Comparison of ENCODE assay signal across 11 cellular contexts in genomic region chr1:24925082-24925779, GRCh38. TPM values are rescaled to one million over a fixed set of nuclear protein-coding genes. Genes with fewer than 3 reads are reported as not detected.
DNase-seq lines count a peak whose midpoint lies in the region; ATAC-seq and TF ChIP-seq lines count a peak whose summit lies in the region.
"Had no signal": no experiment of that assay in that cellular context is flagged by ENCODE, and none has a peak within 500 bp of the region (broad histone marks: within the 10 kb centered on the region; RNA-seq: fewer than 3 reads in every experiment).

No MANE protein-coding gene starts in this region.

- H2AFZ ChIP-seq in DND-41 (ENCODE audit: low read depth, low read length) = no peak overlapping the region

- peak; percentile 67 for DNase-seq in DND-41
- peak; percentile 52 for DNase-seq in activated B cell treated with CpG ODN at 0.5 μM for 24 hours
- peak; percentile 86 for DNase-seq in activated gamma-delta T cell treated with anti-CD3 and anti-CD28 coated beads, Interleukin-2, amount 50 U/mL, for 16 hours (ENCODE audit: low read depth)
- peak; percentile 80 for DNase-seq in stimulated activated CD4-positive, alpha-beta T cell treated with anti-CD3 and anti-CD28 coated beads, Interleukin-1b, Interleukin-23, amount 100 ng/mL, for 48 hours
- DNase-seq in nucleus accumbens (lab: John Stamatoyannopoulos, UW) = no peak
- DNase-seq in SKM-1 treated with dmso at 0.1 percent for 144 hours (lab: John Stamatoyannopoulos, UW; ENCODE audit: unreplicated experiment) = no peak
- no peak for DNase-seq in Right ventricle myocardium inferior (ENCODE audit: missing footprints)
- DNase-seq: NCI-H446 had no signal

- intact Hi-C loops in activated B cell treated with CpG ODN at 0.5 μM for 24 hours (cut with micrococcal nuclease) (loop anchor here (5.0 to 10.0 kb wide), 4 partner anchors 222 to 730 kb away; partner anchors contain the start of genes RCAN3 and SYF2), Right ventricle myocardium inferior (cut with DNase I) (no loop called here)

- peak overlapping the region; percentile 96 for H3K27ac Mint-ChIP-seq in activated B cell treated with CpG ODN at 0.5 μM for 24 hours

- H3K79me2 ChIP-seq in DND-41 (ENCODE audit: insufficient read depth, low read length) = peaks cover 29% of the 10 kb centered on the region

- H3K36me3 Mint-ChIP-seq in activated B cell treated with CpG ODN at 0.5 μM for 24 hours (ENCODE audit: low read depth) = peaks cover 75% of the 10 kb centered on the region

- peak overlapping the region; percentile 98 for H3K4me3 Mint-ChIP-seq in activated B cell treated with CpG ODN at 0.5 μM for 24 hours

- no peaks in the 10 kb centered on the region for H3K27me3 Mint-ChIP-seq in activated B cell treated with CpG ODN at 0.5 μM for 24 hours

- H3K36me3 ChIP-seq in DND-41 (ENCODE audit: insufficient read depth, low read length) = peaks cover 30% of the 10 kb centered on the region
- H3K36me3 ChIP-seq: ascending aorta had no signal

- ATAC-seq in DND-41 (ENCODE audit: insufficient read depth, low read depth) = peak; percentile 56
- ATAC-seq in activated B cell treated with CpG ODN at 0.5 μM for 24 hours (ENCODE audit: low read depth) = peak; percentile 32
- no peak for ATAC-seq in GM21529 (IDR thresholded peaks at IDR 0.05; ENCODE audit: unreplicated experiment)
- ATAC-seq in Right ventricle myocardium inferior = no peak

- peaks cover 77% of the 10 kb centered on the region for H3K4me1 Mint-ChIP-seq in activated B cell treated with CpG ODN at 0.5 μM for 24 hours

- H3K27ac ChIP-seq in DND-41 (ENCODE audit: low read length) = no peak overlapping the region
- H3K27ac ChIP-seq: ascending aorta had no signal

- peaks cover 24% of the 10 kb centered on the region for H3K27me3 ChIP-seq in DND-41 (ENCODE audit: insufficient read depth, low read length, poor library complexity)
- H3K27me3 ChIP-seq: ascending aorta had no signal

- H3K9ac ChIP-seq in DND-41 (ENCODE audit: low read depth, low read length) = no peak overlapping the region

- H3K9me3 Mint-ChIP-seq in activated B cell treated with CpG ODN at 0.5 μM for 24 hours = no peaks in the 10 kb centered on the region

- H3K4me1 ChIP-seq in DND-41 (ENCODE audit: insufficient read depth, low read length) = peaks cover 39% of the 10 kb centered on the region

- H3K4me2 ChIP-seq in DND-41 (ENCODE audit: insufficient read depth, low read length) = no peak overlapping the region

- no peak for TF ChIP-seq CTCF in DND-41 (IDR thresholded peaks at IDR 0.05; ENCODE audit: borderline replicate concordance, extremely low read depth, low read length, poor library complexity, severe bottlenecking)
- no peak for TF ChIP-seq CTCF in activated B cell treated with CpG ODN at 0.5 μM for 24 hours (IDR thresholded peaks at IDR 0.05)

- CTCF ChIA-PET in activated B cell treated with CpG ODN at 0.5 μM for 24 hours (lab: Charles Lee) = interaction anchor here (1.6 to 9.8 kb wide), 3 partner anchors 23 to 111 kb away, joined by 3 to 195 read pairs (median 19); no protein-coding TSS in a partner anchor

- POLR2A ChIA-PET in activated B cell treated with CpG ODN at 0.5 μM for 24 hours (lab: Charles Lee) = interaction anchor here (0.6 to 15.6 kb wide), 11 partner anchors 10 to 803 kb away, joined by 3 to 385 read pairs (median 4); no protein-coding TSS in a partner anchor

- no peak overlapping the region for H3K4me3 ChIP-seq in DND-41 (ENCODE audit: low read depth in 1 of 2, low read length in 2 of 2)
- H3K4me3 ChIP-seq: ascending aorta had no signal

- no peaks in the 10 kb centered on the region for H3K9me3 ChIP-seq in DND-41 (ENCODE audit: insufficient read depth, low read length, severe bottlenecking)
- H3K9me3 ChIP-seq: ascending aorta had no signal

- peaks cover 50% of the 10 kb centered on the region for H4K20me1 ChIP-seq in DND-41 (ENCODE audit: insufficient read depth, low read length)

RNA-seq across cellular contexts. Expression of gene RUNX3, which starts 4.8 kb away (rescaled TPM):
- total RNA-seq in activated B cell treated with CpG ODN at 0.5 μM for 24 hours (141 and 153 TPM in 2 replicates), Right ventricle myocardium inferior (1.8 TPM)
- total RNA-seq: fibroblast of villous mesenchyme had no signal

Comparison
In these comparisons a context has a peak if more than half of its experiments do, and no peak if none do; other contexts are left out.
1. ATAC-seq: peak in DND-41 (single experiment) and activated B cell treated with CpG ODN at 0.5 μM for 24 hours (single experiment); none in GM21529 (single experiment) and Right ventricle myocardium inferior (single experiment).
2. DNase-seq: peak in DND-41 (single experiment), activated B cell treated with CpG ODN at 0.5 μM for 24 hours (single experiment), activated gamma-delta T cell treated with anti-CD3 and anti-CD28 coated beads, Interleukin-2, amount 50 U/mL, for 16 hours (single experiment) and stimulated activated CD4-positive, alpha-beta T cell treated with anti-CD3 and anti-CD28 coated beads, Interleukin-1b, Interleukin-23, amount 100 ng/mL, for 48 hours (single experiment); none in nucleus accumbens (0 of 56), SKM-1 treated with dmso at 0.1 percent for 144 hours (single experiment) and Right ventricle myocardium inferior (single experiment).
3. RNA of gene RUNX3, which starts 4.8 kb away (total RNA-seq): 141 to 153 TPM in activated B cell treated with CpG ODN at 0.5 μM for 24 hours; 1.8 TPM in Right ventricle myocardium inferior (single experiment); every median in the first group is over 10 times any median in the second.